16 cellular contexts compared by ENCODE assay signal in genomic region chr7:21544303-21544656, GRCh38. TPM values are rescaled to one million over a fixed set of nuclear protein-coding genes. Genes with fewer than 3 reads are reported as not detected.
DNase-seq lines count a peak whose midpoint lies in the region; ATAC-seq, FAIRE-seq and TF ChIP-seq lines count a peak whose summit lies in the region.
"Had no signal": no experiment of that assay in that cellular context is flagged by ENCODE, and none has a peak within 500 bp of the region (broad histone marks: within the 10 kb centered on the region; RNA-seq: fewer than 3 reads in every experiment).

No MANE protein-coding gene starts in this region.

- H3K4me1 Mint-ChIP-seq in activated CD4-positive, alpha-beta T cell treated with anti-CD3 and anti-CD28 coated beads, Interleukin-2, amount 10 ng/mL, durations not matched to agents 24 days and 14 days = peaks cover 12% of the 10 kb centered on the region
- peaks cover 0 to 11% of the 10 kb centered on the region in 2 donors for H3K4me1 Mint-ChIP-seq in effector memory CD8-positive, alpha-beta T cell (ENCODE audit: low read depth in 2 of 2)
- peaks cover 5% of the 10 kb centered on the region for H3K4me1 Mint-ChIP-seq in neural crest cell

- no peak for FAIRE-seq in GM19239 (lab: Jason Lieb, UNC)
- FAIRE-seq: GM12891 had no signal

- peaks cover 8% of the 10 kb centered on the region for H3K9me3 Mint-ChIP-seq in activated CD4-positive, alpha-beta T cell treated with anti-CD3 and anti-CD28 coated beads, Interleukin-2, amount 10 ng/mL, durations not matched to agents 24 days and 14 days
- no peaks in the 10 kb centered on the region for H3K9me3 Mint-ChIP-seq in effector memory CD8-positive, alpha-beta T cell
- H3K9me3 Mint-ChIP-seq in neural crest cell = no peaks in the 10 kb centered on the region
- H3K9me3 Mint-ChIP-seq: CD8-positive, alpha-beta memory T cell had no signal

- peaks cover 7% of the 10 kb centered on the region for H3K36me3 Mint-ChIP-seq in activated CD4-positive, alpha-beta T cell treated with anti-CD3 and anti-CD28 coated beads, Interleukin-2, amount 10 ng/mL, durations not matched to agents 24 days and 14 days (ENCODE audit: low read depth)
- no peaks in the 10 kb centered on the region for H3K36me3 Mint-ChIP-seq in effector memory CD8-positive, alpha-beta T cell (ENCODE audit: insufficient read depth)
- no peaks in the 10 kb centered on the region for H3K36me3 Mint-ChIP-seq in neural crest cell (ENCODE audit: low read depth)
- H3K36me3 Mint-ChIP-seq: CD8-positive, alpha-beta memory T cell; IgD-negative memory B cell had no signal

- peaks cover 43% of the 10 kb centered on the region for H3K27me3 Mint-ChIP-seq in activated CD4-positive, alpha-beta T cell treated with anti-CD3 and anti-CD28 coated beads, Interleukin-2, amount 10 ng/mL, durations not matched to agents 24 days and 14 days
- H3K27me3 Mint-ChIP-seq in effector memory CD8-positive, alpha-beta T cell = peaks cover 58 to 88% of the 10 kb centered on the region in 2 donors
- H3K27me3 Mint-ChIP-seq in neural crest cell (ENCODE audit: low read depth) = peaks cover 76% of the 10 kb centered on the region

- peak overlapping the region; percentile 81 for H3K4me3 Mint-ChIP-seq in activated CD4-positive, alpha-beta T cell treated with anti-CD3 and anti-CD28 coated beads, Interleukin-2, amount 10 ng/mL, durations not matched to agents 24 days and 14 days
- peak overlapping the region; percentile 11 to 17 for H3K4me3 Mint-ChIP-seq in effector memory CD8-positive, alpha-beta T cell
- H3K4me3 Mint-ChIP-seq in neural crest cell = peak overlapping the region; percentile 85

- TF ChIP-seq CTCF in neural crest cell (conservative IDR thresholded peaks at IDR 0.05) = no peak

- no peak for DNase-seq in activated CD4-positive, alpha-beta T cell treated with anti-CD3 and anti-CD28 coated beads, Interleukin-2, amount 10 ng/mL, durations not matched to agents 24 days and 14 days
- no peak for DNase-seq in activated CD4-positive, alpha-beta T cell treated with anti-CD3 and anti-CD28 coated beads for 1 hour
- DNase-seq in M059J (ENCODE audit: low read depth) = peak; percentile 11
- DNase-seq in effector memory CD8-positive, alpha-beta T cell = no peak
- no peak for DNase-seq in neural crest cell (ENCODE audit: low read depth, low spot score)
- DNase-seq in GM19239 (ENCODE audit: insufficient read length, low spot score) = no peak
- DNase-seq: CD8-positive, alpha-beta memory T cell; left cardiac atrium; NCI-H2171 treated with DMSO at 0.1 percent for 48 hours; SIG-M5 had no signal

- ATAC-seq in effector memory CD8-positive, alpha-beta T cell (replicated peaks) = no peak
- ATAC-seq in GM19452 (IDR thresholded peaks at IDR 0.05; ENCODE audit: unreplicated experiment) (no peak), HG03457 (IDR thresholded peaks at IDR 0.05; ENCODE audit: unreplicated experiment) (no peak)
- ATAC-seq: HCT116 had no signal

- peak overlapping the region; percentile 39 for H3K27ac Mint-ChIP-seq in activated CD4-positive, alpha-beta T cell treated with anti-CD3 and anti-CD28 coated beads, Interleukin-2, amount 10 ng/mL, durations not matched to agents 24 days and 14 days
- no peak overlapping the region for H3K27ac Mint-ChIP-seq in effector memory CD8-positive, alpha-beta T cell
- no peak overlapping the region for H3K27ac Mint-ChIP-seq in neural crest cell (ENCODE audit: unreplicated experiment)
- H3K27ac Mint-ChIP-seq: CD8-positive, alpha-beta memory T cell; IgD-negative memory B cell had no signal

- intact Hi-C loops in activated CD4-positive, alpha-beta T cell treated with anti-CD3 and anti-CD28 coated beads, Interleukin-2, amount 10 ng/mL, durations not matched to agents 24 days and 14 days (cut with micrococcal nuclease) = loop anchor here (5.0 to 10.0 kb wide), 3 partner anchors 117 to 393 kb away; partner anchors contain the start of gene SP4

RNA-seq across cellular contexts. Expression of gene DNAH11, which starts 1.4 kb away (rescaled TPM):
- total RNA-seq in activated CD4-positive, alpha-beta T cell treated with anti-CD3 and anti-CD28 coated beads, Interleukin-2, amount 10 ng/mL, durations not matched to agents 24 days and 14 days = 3.0 and 6.1 TPM in 2 replicates
- total RNA-seq in M059J (2014; rRNA removed; shearing (Covaris generic)) = 1.5 and 7.0 TPM in 2 replicates
- 0.63 and 0.84 TPM in 2 replicates for total RNA-seq in neural crest cell
- total RNA-seq: activated CD8-positive, alpha-beta memory T cell treated with anti-CD3 and anti-CD28 coated beads for 36 hours had no signal

Comparison
In these comparisons a context has a peak if more than half of its experiments do, and no peak if none do; other contexts are left out.
1. H3K4me3 Mint-ChIP-seq: peak in every context shown above with its lines; median percentile 85 in neural crest cell; 81 in activated CD4-positive, alpha-beta T cell treated with anti-CD3 and anti-CD28 coated beads, Interleukin-2, amount 10 ng/mL, durations not matched to agents 24 days and 14 days; 14 in effector memory CD8-positive, alpha-beta T cell.